Comparison of ENCODE assay signal across 32 cellular contexts in the genomic region with DNA sequence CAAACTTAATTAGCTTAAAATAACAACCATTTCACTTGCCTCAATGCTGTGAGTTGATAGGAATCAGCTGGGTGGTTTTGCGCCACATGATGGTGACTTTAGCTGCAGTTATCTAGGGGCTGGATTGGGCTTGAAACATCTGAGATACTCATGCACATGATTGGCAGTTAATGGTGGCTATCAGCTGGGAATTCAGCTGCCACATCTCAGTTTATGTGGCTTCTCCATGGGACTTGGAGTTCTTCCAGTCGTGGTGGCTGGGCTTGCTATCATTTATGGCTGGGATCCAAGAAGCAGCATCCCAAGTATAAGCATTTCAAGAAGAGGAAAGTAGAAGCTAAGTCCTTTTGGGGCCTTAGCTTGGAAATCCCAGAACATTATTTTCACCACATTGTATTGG. TPM values are rescaled to one million over a fixed set of nuclear protein-coding genes. Genes with fewer than 3 reads are reported as not detected.
DNase-seq lines count a peak whose midpoint lies in the region; ATAC-seq and TF ChIP-seq lines count a peak whose summit lies in the region.
"Had no signal": no experiment of that assay in that cellular context is flagged by ENCODE, and none has a peak within 500 bp of the region (broad histone marks: within the 10 kb centered on the region; RNA-seq: fewer than 3 reads in every experiment).

No MANE protein-coding gene starts in this region.

- peaks cover 9% of the 10 kb centered on the region for H3K9me3 Mint-ChIP-seq in T-helper 2 cell treated with Interferon-gamma antibody and Interleukin-4, amounts not matched to agents 5 μg/mL and 100 μg/mL, for 36 hours
- H3K9me3 Mint-ChIP-seq: activated T-helper 17 cell treated with anti-CD3 and anti-CD28 coated beads, Interleukin-2, amount 50 U/mL, for 72 hours; neural crest cell; stimulated activated naive B cell treated with anti-CD40 and anti-IgM and Interleukin-4, amounts not matched to agents 10 μg/mL and 1 μg/mL and 100 μg/mL, for 72 hours had no signal

- H3K4me3 Mint-ChIP-seq in T-helper 2 cell treated with Interferon-gamma antibody and Interleukin-4, amounts not matched to agents 5 μg/mL and 100 μg/mL, for 36 hours, result no peak overlapping the region
- H3K4me3 Mint-ChIP-seq: activated naive CD8-positive, alpha-beta T cell; activated T-helper 17 cell treated with anti-CD3 and anti-CD28 coated beads, Interleukin-2, amount 50 U/mL, for 72 hours; CD14-positive monocyte; neural crest cell; stimulated activated naive B cell treated with anti-CD40 and anti-IgM and Interleukin-4, amounts not matched to agents 10 μg/mL and 1 μg/mL and 100 μg/mL, for 72 hours had no signal

- H3K9me3 ChIP-seq in BE2C, result no peaks in the 10 kb centered on the region
- no peaks in the 10 kb centered on the region for H3K9me3 ChIP-seq in right cardiac atrium (ENCODE audit: control insufficient read depth, low read length)
- H3K9me3 ChIP-seq: left lung, SJSA1, vagina had no signal

- DNase-seq in BE2C (peak; percentile 19), LHCN-M2 (ENCODE audit: low read depth) (peak; percentile 92), cerebellar cortex (ENCODE audit: low spot score) (peak; percentile 30), right cardiac atrium (peak; percentile 26 to 62 (median 55)), 8988T (no peak), CD1c-positive myeloid dendritic cell (ENCODE audit: extremely low spot score) (no peak)
- no peak for DNase-seq in T-helper 2 cell treated with Interferon-gamma antibody and Interleukin-4, amounts not matched to agents 5 μg/mL and 100 μg/mL, for 36 hours (ENCODE audit: low spot score)
- DNase-seq: activated CD4-positive, alpha-beta T cell treated with anti-CD3 and anti-CD28 coated beads, Interleukin-2, amount 50 U/mL, for 1 hour; effector memory CD4-positive, alpha-beta T cell; GF-D8; HCEC 1CT; left lung; NCI-H1694 treated with DMSO at 0.1 percent for 48 hours; NCI-H2227 treated with DMSO at 0.1 percent for 48 hours; NCI-H774; PC-9; stimulated activated CD4-positive, alpha-beta T cell treated with anti-CD3 and anti-CD28 coated beads, Interleukin-2, amount 100 ng/mL, for 48 hours; stimulated activated naive B cell treated with anti-CD40 and anti-IgM and Interleukin-4, amounts not matched to agents 10 μg/mL and 1 μg/mL and 100 μg/mL, for 72 hours had no signal

- H3K4me1 ChIP-seq in BE2C (0 out of 2 replicates have a peak, but pooled peaks cover 2% of the 10 kb centered on the region), right cardiac atrium (ENCODE audit: control insufficient read depth, insufficient read depth, low read length) (peaks cover 2% of the 10 kb centered on the region)
- H3K4me1 ChIP-seq: left lung, SJSA1, vagina had no signal

- peak overlapping the region; percentile 74 for H3K27ac ChIP-seq in right cardiac atrium (ENCODE audit: low read length)
- H3K27ac ChIP-seq: left lung, PC-9, SJSA1, skin epidermis, vagina had no signal

- H3K27ac Mint-ChIP-seq in T-helper 2 cell treated with Interferon-gamma antibody and Interleukin-4, amounts not matched to agents 5 μg/mL and 100 μg/mL, for 36 hours, result no peak overlapping the region
- H3K27ac Mint-ChIP-seq: activated naive CD8-positive, alpha-beta T cell; activated T-helper 17 cell treated with anti-CD3 and anti-CD28 coated beads, Interleukin-2, amount 50 U/mL, for 72 hours; CD14-positive monocyte; stimulated activated naive B cell treated with anti-CD40 and anti-IgM and Interleukin-4, amounts not matched to agents 10 μg/mL and 1 μg/mL and 100 μg/mL, for 72 hours had no signal

- no peaks in the 10 kb centered on the region for H3K27me3 ChIP-seq in BE2C
- H3K27me3 ChIP-seq in right cardiac atrium (ENCODE audit: control insufficient read depth, insufficient read depth), result no peaks in the 10 kb centered on the region
- H3K27me3 ChIP-seq: left lung, SJSA1, vagina had no signal

- 24% methylated on average over 2 of the region's 2 CpGs for WGBS in right cardiac atrium

- peaks cover 28% of the 10 kb centered on the region for H3K4me1 Mint-ChIP-seq in T-helper 2 cell treated with Interferon-gamma antibody and Interleukin-4, amounts not matched to agents 5 μg/mL and 100 μg/mL, for 36 hours (ENCODE audit: low read depth)
- H3K4me1 Mint-ChIP-seq: neural crest cell; stimulated activated naive B cell treated with anti-CD40 and anti-IgM and Interleukin-4, amounts not matched to agents 10 μg/mL and 1 μg/mL and 100 μg/mL, for 72 hours had no signal

- H3K36me3 Mint-ChIP-seq in T-helper 2 cell treated with Interferon-gamma antibody and Interleukin-4, amounts not matched to agents 5 μg/mL and 100 μg/mL, for 36 hours (ENCODE audit: low read depth), result peaks cover 40% of the 10 kb centered on the region

- no peaks in the 10 kb centered on the region; the same call in 1 of the 2 replicates for H3K36me3 ChIP-seq in BE2C

- no peak for TF ChIP-seq CTCF in BE2C (IDR thresholded peaks at IDR 0.05; ENCODE audit: low read depth, low read length)

- intact Hi-C loops in right cardiac atrium (cut with DNase I), result no loop called here

- H3K27me3 Mint-ChIP-seq in T-helper 2 cell treated with Interferon-gamma antibody and Interleukin-4, amounts not matched to agents 5 μg/mL and 100 μg/mL, for 36 hours (ENCODE audit: low read depth), result no peaks in the 10 kb centered on the region
- H3K27me3 Mint-ChIP-seq: activated naive CD8-positive, alpha-beta T cell; activated T-helper 17 cell treated with anti-CD3 and anti-CD28 coated beads, Interleukin-2, amount 50 U/mL, for 72 hours; stimulated activated naive B cell treated with anti-CD40 and anti-IgM and Interleukin-4, amounts not matched to agents 10 μg/mL and 1 μg/mL and 100 μg/mL, for 72 hours had no signal

- H3K4me3 ChIP-seq in BE2C (ENCODE audit: low read depth, low read length), result no peak overlapping the region
- no peak overlapping the region for H3K4me3 ChIP-seq in right cardiac atrium (ENCODE audit: low read length)
- H3K4me3 ChIP-seq: left lung, PC-9, SJSA1, skin epidermis, vagina had no signal

- ATAC-seq in right cardiac atrium, result peak; percentile 81 to 84
- no peak for ATAC-seq in HG03442 (IDR thresholded peaks at IDR 0.05; ENCODE audit: unreplicated experiment)
- ATAC-seq: activated T-helper 17 cell treated with anti-CD3 and anti-CD28 coated beads, Interleukin-2, amount 50 U/mL, for 72 hours; esophagus mucosa; left lung; stimulated activated naive B cell treated with anti-CD40 and anti-IgM and Interleukin-4, amounts not matched to agents 10 μg/mL and 1 μg/mL and 100 μg/mL, for 72 hours had no signal

RNA-seq across cellular contexts. Expression of a gene that starts 36.4 kb away (rescaled TPM):
- not detected for polyA plus RNA-seq in BE2C (2012; ENCODE audit: insufficient read depth, insufficient read length, low read depth)
- total RNA-seq in LHCN-M2 (2014; rRNA removed) (not detected in 2 replicates), right cardiac atrium (not detected)
- not detected for polyA plus RNA-seq in LHCN-M2 (2012)
- not detected for polyA plus RNA-seq in right cardiac atrium
- total RNA-seq: activated T-helper 17 cell treated with anti-CD3 and anti-CD28 coated beads, Interleukin-2, amount 50 U/mL, for 72 hours; esophagus mucosa; glomerular endothelial cell; left lung; mononuclear cell; neural crest cell; PC-9; posterior vena cava; SJSA1; T-helper 2 cell treated with Interferon-gamma antibody and Interleukin-4, amounts not matched to agents 100 ng/mL and 5 ng/mL, for 36 hours; temporal lobe; vagina had no signal
- polyA plus RNA-seq: CD14-positive monocyte had no signal

RNA-seq across cellular contexts. Expression of a gene that starts 48.9 kb away (rescaled TPM):
- polyA plus RNA-seq in BE2C (2012; ENCODE audit: insufficient read depth, insufficient read length, low read depth), result 16.5 TPM
- total RNA-seq in LHCN-M2 (2014; rRNA removed), result 15.5 and 17.6 TPM in 2 replicates
- 3.6 TPM for polyA plus RNA-seq in LHCN-M2 (2012)
- 10 to 100 TPM; 12.8 to 18.9 (median 15.9) TPM for total RNA-seq in right cardiac atrium
- polyA plus RNA-seq in right cardiac atrium, result 9.9 TPM

RNA-seq across cellular contexts. Expression of a gene that starts 49.5 kb away (rescaled TPM):
- 67.2 TPM for polyA plus RNA-seq in BE2C (2012; ENCODE audit: insufficient read depth, insufficient read length, low read depth)
- total RNA-seq in LHCN-M2 (2014; rRNA removed) (53.7 and 75.6 TPM in 2 replicates), right cardiac atrium (10 to 100 TPM; 44.7 to 63.6 (median 53.3) TPM)
- polyA plus RNA-seq in LHCN-M2 (2012), result 10.9 TPM
- polyA plus RNA-seq in right cardiac atrium, result 17.8 TPM

Comparison
In these comparisons a context has a peak if more than half of its experiments do, and no peak if none do; other contexts are left out.
1. DNase-seq: peak in BE2C (single experiment), LHCN-M2 (single experiment), cerebellar cortex (single experiment) and right cardiac atrium (3 of 3); none in T-helper 2 cell treated with Interferon-gamma antibody and Interleukin-4, amounts not matched to agents 5 μg/mL and 100 μg/mL, for 36 hours (single experiment), 8988T (single experiment) and CD1c-positive myeloid dendritic cell (single experiment).